ENCODE assay signal across 10 cellular contexts in the genomic region with DNA sequence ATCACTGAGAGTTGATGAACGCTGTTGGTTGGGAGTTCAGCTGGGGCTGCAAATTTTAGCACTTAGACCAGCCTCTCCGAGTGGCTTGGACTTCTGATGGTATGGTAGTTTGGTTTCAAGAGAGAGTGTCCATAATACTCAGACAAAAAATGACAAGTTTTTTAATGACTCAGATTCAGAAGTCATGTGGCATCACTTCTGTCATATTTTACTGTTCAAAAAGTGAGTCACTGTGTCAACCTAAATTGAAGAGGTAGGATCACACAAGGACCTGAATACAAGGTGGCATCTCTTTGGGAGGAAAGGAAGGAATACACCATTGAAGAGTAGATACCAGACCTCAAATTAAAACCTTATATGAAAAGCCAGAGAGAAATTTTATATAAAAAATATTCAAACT.
"Had no signal": no experiment of that assay in that cellular context is flagged by ENCODE, and none has a peak within 500 bp of the region (broad histone marks: within the 10 kb centered on the region; RNA-seq: fewer than 3 reads in every experiment).

No MANE protein-coding gene starts in this region.

- FAIRE-seq: HTR-8/SVneo, K562 had no signal

- H3K9ac ChIP-seq: GM23248 had no signal

- H3K4me3 Mint-ChIP-seq: HFFc6 had no signal

- H3K9me3 ChIP-seq: HAP-1 had no signal

- ATAC-seq: HCT116, K562 had no signal

- H3K27ac ChIP-seq: GM23248 had no signal

- H2AFZ ChIP-seq: GM23248 had no signal

- H3K9me3 Mint-ChIP-seq: HFFc6 had no signal

- H3K4me1 ChIP-seq: HAP-1 had no signal

- H3K27ac Mint-ChIP-seq: HFFc6 had no signal

- H3K36me3 ChIP-seq: HAP-1 had no signal

- H3K4me3 ChIP-seq: GM23248, HAP-1, K562 had no signal

- DNase-seq: GM23248, GOT3, H7, HFFc6, IMR-90, KG1 had no signal
